29 cellular contexts compared by ENCODE assay signal in genomic region chr20:37257993-37258392, GRCh38. TPM values are rescaled to one million over a fixed set of nuclear protein-coding genes. Genes with fewer than 3 reads are reported as not detected.
DNase-seq lines count a peak whose midpoint lies in the region; ATAC-seq, FAIRE-seq and TF ChIP-seq lines count a peak whose summit lies in the region.
"Had no signal": no experiment of that assay in that cellular context is flagged by ENCODE, and none has a peak within 500 bp of the region (broad histone marks: within the 10 kb centered on the region; RNA-seq: fewer than 3 reads in every experiment).

No MANE protein-coding gene starts in this region.

- no peak for FAIRE-seq in HepG2 (lab: Jason Lieb, UNC)
- FAIRE-seq: endothelial cell of umbilical vein had no signal

- DNase-seq in GM23338 (ENCODE audit: low spot score) (peak; percentile 47), NCI-H146 (lab: John Stamatoyannopoulos, UW) (peak; percentile 88), SK-N-DZ (ENCODE audit: low spot score) (peak; percentile 78), HepG2 (ENCODE audit: low spot score) (no peak), AG08396 (ENCODE audit: low spot score) (no peak), transverse colon (no peak), tibial artery (no peak)
- no peak for DNase-seq in naive thymus-derived CD8-positive, alpha-beta T cell
- DNase-seq: activated CD4-positive, alpha-beta T cell treated with anti-CD3 and anti-CD28 coated beads, Interleukin-2, amount 50 U/mL, for 48 hours; activated naive CD4-positive, alpha-beta T cell; activated T-cell treated with anti-CD3 and anti-CD28 coated beads for 4 hours; amniotic stem cell; CD8-positive, alpha-beta T cell; heart left ventricle; immature natural killer cell; mucosa of descending colon; NCI-H1694 treated with DMSO at 0.1 percent for 48 hours; NCI-H524 treated with DMSO at 0.1 percent for 48 hours; Right ventricle myocardium superior; stimulated activated CD4-positive, alpha-beta T cell treated with anti-CD3 and anti-CD28 coated beads, Interleukin-2, amount 100 ng/mL, for 48 hours; stimulated activated naive CD8-positive, alpha-beta T cell treated with anti-CD3 and anti-CD28 coated beads, Interleukin-15, amount 100 ng/mL, for 72 hours; T-helper 1 cell had no signal

- H3K4me1 ChIP-seq in GM23338 (ENCODE audit: insufficient read depth) (peaks cover 12% of the 10 kb centered on the region; the same call in 1 of the 2 replicates), HepG2 (ENCODE audit: insufficient read depth, low read length) (no peaks in the 10 kb centered on the region), transverse colon (no peaks in the 10 kb centered on the region), tibial artery (no peaks in the 10 kb centered on the region)
- H3K4me1 ChIP-seq: heart left ventricle, upper lobe of left lung had no signal

- 0 out of 2 replicates have a peak, but pooled peaks cover 6% of the 10 kb centered on the region for H3F3A ChIP-seq in GM23338 (replicated peaks; ENCODE audit: low read depth)

- peaks cover 37% of the 10 kb centered on the region for H3K4me1 Mint-ChIP-seq in GM23338
- no peaks in the 10 kb centered on the region for H3K4me1 Mint-ChIP-seq in naive thymus-derived CD8-positive, alpha-beta T cell
- H3K4me1 Mint-ChIP-seq: immature natural killer cell; stimulated activated naive CD8-positive, alpha-beta T cell treated with anti-CD3 and anti-CD28 coated beads, Interleukin-15, amount 100 ng/mL, for 72 hours had no signal

- peaks cover 13% of the 10 kb centered on the region for H3K27me3 Mint-ChIP-seq in GM23338 (ENCODE audit: insufficient read depth, low read depth, poor library complexity)
- peaks cover 0 to 22% (median 14%) of the 10 kb centered on the region in 5 donors for H3K27me3 Mint-ChIP-seq in naive thymus-derived CD8-positive, alpha-beta T cell

- H3K9me3 ChIP-seq in HepG2 (ENCODE audit: low read length) (no peaks in the 10 kb centered on the region), transverse colon (no peaks in the 10 kb centered on the region), tibial artery (peaks cover 0 to 9% (median 0%) of the 10 kb centered on the region in 3 donors)
- H3K9me3 ChIP-seq: mucosa of descending colon, upper lobe of left lung had no signal

- no peak overlapping the region for H3K9ac ChIP-seq in HepG2 (ENCODE audit: insufficient read depth, low read depth, low read length)

- no peaks in the 10 kb centered on the region for H3K9me2 ChIP-seq in GM23338 (ENCODE audit: insufficient read depth)

- no peak overlapping the region for H3K4me3 ChIP-seq in GM23338
- H3K4me3 ChIP-seq in HepG2 (replicated peaks in 1 of 3; ENCODE audit: insufficient read depth in 1 of 3, low read depth in 2 of 3, low read length in 3 of 3): no peak overlapping the region
- H3K4me3 ChIP-seq in transverse colon: no peak overlapping the region
- no peak overlapping the region for H3K4me3 ChIP-seq in tibial artery
- H3K4me3 ChIP-seq: cardiac muscle cell, heart left ventricle, mucosa of descending colon, skin epidermis, upper lobe of left lung had no signal

- ATAC-seq in GM23338 (peak; percentile 80), HepG2 (peak; percentile 51)
- no peak for ATAC-seq in naive thymus-derived CD8-positive, alpha-beta T cell
- ATAC-seq: CD8-positive, alpha-beta T cell; HCT116; heart left ventricle; mucosa of descending colon; stimulated activated naive CD8-positive, alpha-beta T cell treated with anti-CD3 and anti-CD28 coated beads, Interleukin-15, amount 100 ng/mL, for 72 hours had no signal

- POLR2A ChIA-PET in HepG2 (lab: Yijun Ruan, JAX): no interaction called here
- POLR2A ChIA-PET in naive thymus-derived CD8-positive, alpha-beta T cell (lab: Charles Lee): no interaction called here

- no peak overlapping the region; the same call in 2 of the 3 replicates for H3K4me3 Mint-ChIP-seq in GM23338
- H3K4me3 Mint-ChIP-seq in naive thymus-derived CD8-positive, alpha-beta T cell: no peak overlapping the region
- H3K4me3 Mint-ChIP-seq: CD8-positive, alpha-beta T cell; immature natural killer cell; stimulated activated naive CD8-positive, alpha-beta T cell treated with anti-CD3 and anti-CD28 coated beads, Interleukin-15, amount 100 ng/mL, for 72 hours had no signal

- no peak for TF ChIP-seq POLR2A in HepG2 (IDR thresholded peaks at IDR 0.05; ENCODE audit: insufficient read depth in 1 of 2, low read depth in 2 of 2, low read length in 2 of 2)
- TF ChIP-seq POLR2A in transverse colon (IDR thresholded peaks at IDR 0.05): no peak

- TF ChIP-seq CTCF in GM23338 (conservative IDR thresholded peaks at IDR 0.05; ENCODE audit: low read depth in 2 of 2) (peak in 1 of 2 experiments; percentile 34; a peak in 3 of 4 replicates), HepG2 (CRISPR knock-in tag; IDR thresholded peaks at IDR 0.05) (peak; percentile 23; the same call in 1 of the 2 replicates), transverse colon (IDR thresholded peaks at IDR 0.05) (no peak), tibial artery (IDR thresholded peaks at IDR 0.05) (no peak)

- TF ChIP-seq EP300 in HepG2 (IDR thresholded peaks at IDR 0.05; ENCODE audit: low read depth in 2 of 2, low read length in 2 of 2): no peak
- TF ChIP-seq EP300 in HepG2 (CRISPR knock-in tag; IDR thresholded peaks at IDR 0.05; ENCODE audit: borderline replicate concordance): no peak
- TF ChIP-seq EP300 in transverse colon (IDR thresholded peaks at IDR 0.05; ENCODE audit: low read depth): no peak

- H3K36me3 Mint-ChIP-seq in GM23338 (ENCODE audit: low read depth): no peaks in the 10 kb centered on the region
- no peaks in the 10 kb centered on the region for H3K36me3 Mint-ChIP-seq in naive thymus-derived CD8-positive, alpha-beta T cell
- H3K36me3 Mint-ChIP-seq: CD8-positive, alpha-beta T cell; immature natural killer cell had no signal

- in situ Hi-C loops in HepG2 (cut with HindIII; ENCODE audit: extremely low pct_ligation_motif_present, low pct_unique_long_range_greater_than_20kb) (no loop called here), transverse colon (cut with MboI; ENCODE audit: low pct_ligation_motif_present in 1 of 4, low pct_unique_long_range_greater_than_20kb in 1 of 4, low sequenced_read_pairs in 3 of 4) (no loop called here)

- H3K79me2 ChIP-seq in GM23338 (replicated peaks; ENCODE audit: insufficient read depth) (no peaks in the 10 kb centered on the region), HepG2 (ENCODE audit: insufficient read depth, low read length) (no peaks in the 10 kb centered on the region)

- H3K27me3 ChIP-seq in GM23338 (ENCODE audit: insufficient read depth) (no peaks in the 10 kb centered on the region), HepG2 (ENCODE audit: control insufficient read depth in 1 of 2, insufficient read depth in 2 of 2, low read length in 2 of 2) (peaks cover 14 to 61% of the 10 kb centered on the region in 2 experiments; a peak in 4 of 5 replicates), transverse colon (no peaks in the 10 kb centered on the region), tibial artery (peaks cover 0 to 45% of the 10 kb centered on the region in 2 donors)
- H3K27me3 ChIP-seq: cardiac muscle cell, upper lobe of left lung had no signal

- TF ChIP-seq RAD21 in HepG2 (CRISPR knock-in tag; IDR thresholded peaks at IDR 0.05): no peak

- peak overlapping the region; percentile 96 for H2AFZ ChIP-seq in GM23338
- no peak overlapping the region for H2AFZ ChIP-seq in HepG2 (ENCODE audit: low read length)

- peaks cover 6% of the 10 kb centered on the region; the same call in 2 of the 3 replicates for H3K9me3 Mint-ChIP-seq in GM23338
- H3K9me3 Mint-ChIP-seq in naive thymus-derived CD8-positive, alpha-beta T cell: peaks cover 0 to 6% (median 0%) of the 10 kb centered on the region in 9 donors
- H3K9me3 Mint-ChIP-seq: immature natural killer cell; stimulated activated naive CD8-positive, alpha-beta T cell treated with anti-CD3 and anti-CD28 coated beads, Interleukin-15, amount 100 ng/mL, for 72 hours had no signal

- H3K27ac Mint-ChIP-seq in GM23338: peak overlapping the region; percentile 51; the same call in 1 of the 2 replicates
- H3K27ac Mint-ChIP-seq in naive thymus-derived CD8-positive, alpha-beta T cell: peak overlapping the region in 1 of 10 donors; percentile 63
- H3K27ac Mint-ChIP-seq: CD8-positive, alpha-beta T cell; immature natural killer cell had no signal

- H3K36me3 ChIP-seq in GM23338 (ENCODE audit: insufficient read depth) (no peaks in the 10 kb centered on the region), HepG2 (replicated peaks in 1 of 2; ENCODE audit: control insufficient read depth in 1 of 2, insufficient read depth in 2 of 2, low read length in 2 of 2) (no peaks in the 10 kb centered on the region), transverse colon (no peaks in the 10 kb centered on the region), tibial artery (no peaks in the 10 kb centered on the region)
- H3K36me3 ChIP-seq: cardiac muscle cell, heart left ventricle, upper lobe of left lung had no signal

- CTCF ChIA-PET in HepG2 (lab: Yijun Ruan, JAX; ENCODE audit: low intra/inter-chr PET ratio, low total read pairs): no interaction called here

- intact Hi-C loops in HepG2 (cut with micrococcal nuclease; ENCODE audit: unreplicated experiment) (no loop called here), transverse colon (cut with DNase I; ENCODE audit: low total_unique reads) (no loop called here), tibial artery (cut with DNase I; ENCODE audit: low total_unique reads) (no loop called here)

- H3K4me2 ChIP-seq in GM23338 (0 out of 2 replicates have a peak overlapping the region, but pooled peaks have one; percentile 26), HepG2 (ENCODE audit: low read depth, low read length) (no peak overlapping the region)

- BruUV-seq in HepG2 (replicated peaks; lab: Mats Ljungman, UMichigan): no TSS peak

- H3K27ac ChIP-seq in GM23338 (ENCODE audit: low read depth) (no peak overlapping the region), HepG2 (ENCODE audit: extremely low read length, insufficient read depth, low read length) (no peak overlapping the region), transverse colon (no peak overlapping the region), tibial artery (no peak overlapping the region)
- H3K27ac ChIP-seq: cardiac muscle cell, heart left ventricle, skin epidermis, upper lobe of left lung had no signal

- 27% methylated on average over 9 of the region's 9 CpGs for WGBS in HepG2 (ENCODE audit: low lambda C conversion rate)
- 67 to 74% methylated on average over 6 to 9 of the region's 9 CpGs for WGBS in transverse colon (ENCODE audit: low coverage in 1 of 2), 2 donors

- H4K20me1 ChIP-seq in GM23338 (replicated peaks; ENCODE audit: insufficient read depth) (no peaks in the 10 kb centered on the region), HepG2 (ENCODE audit: insufficient read depth, low read length) (no peaks in the 10 kb centered on the region)

RNA-seq across cellular contexts. Expression of gene GHRH, which starts 3.6 kb away (rescaled TPM):
- not detected in 2 replicates for total RNA-seq in GM23338 (2014; rRNA removed; shearing (Covaris generic))
- 0.40 TPM in 1 of 2 replicates, not detected in the other for polyA plus RNA-seq in GM23338 (2016; fragmentation: Nextera tagmentation; extraction: Ambion mirVana)
- 0.61 and 0.78 TPM in 2 replicates for polyA plus RNA-seq in SK-N-DZ (2014; cell fraction: cytosol; rRNA removed)
- polyA plus RNA-seq in SK-N-DZ (2014; cell fraction: nucleus; rRNA removed): 1.4 TPM in 1 of 2 replicates, not detected in the other
- total RNA-seq in HepG2 (2016; rRNA removed; fragmentation: Illumina TruSeq; extraction: Trizol): not detected in 2 replicates
- total RNA-seq in HepG2 (2016; cell fraction: cytosol; rRNA removed; fragmentation: Illumina TruSeq; extraction: Trizol; ENCODE audit: low read depth): not detected in 2 replicates
- not detected in 2 replicates for total RNA-seq in HepG2 (2016; cell fraction: insoluble cytoplasmic fraction; rRNA removed; fragmentation: Illumina TruSeq; extraction: Trizol)
- total RNA-seq in HepG2 (2016; cell fraction: membrane; rRNA removed; fragmentation: Illumina TruSeq; extraction: Trizol): not detected in 2 replicates
- total RNA-seq in HepG2 (2016; cell fraction: nucleus; rRNA removed; fragmentation: Illumina TruSeq; extraction: Trizol): not detected in 2 replicates
- polyA plus RNA-seq in HepG2 (2011; rRNA removed): not detected in 2 replicates
- not detected in 2 replicates for polyA plus RNA-seq in HepG2 (2011; cell fraction: cytosol; rRNA removed)
- not detected in 2 replicates for polyA plus RNA-seq in HepG2 (2011; cell fraction: nucleus; rRNA removed)
- not detected in 2 replicates for polyA plus RNA-seq in HepG2 (2012)
- not detected in 2 replicates for polyA plus RNA-seq in HepG2 (2016; cell fraction: cytosol; fragmentation: Illumina TruSeq; extraction: Trizol; ENCODE audit: low read depth)
- polyA plus RNA-seq in HepG2 (2016; cell fraction: insoluble cytoplasmic fraction; fragmentation: Illumina TruSeq; extraction: Trizol; ENCODE audit: low read depth): not detected in 2 replicates
- polyA plus RNA-seq in HepG2 (2016; cell fraction: membrane; fragmentation: Illumina TruSeq; extraction: Trizol; ENCODE audit: low read depth): not detected in 2 replicates
- polyA plus RNA-seq in HepG2 (2016; cell fraction: nucleus; fragmentation: Illumina TruSeq; extraction: Trizol; ENCODE audit: insufficient read depth, low read depth): not detected in 2 replicates
- not detected in 2 replicates for polyA minus RNA-seq in HepG2 (2011; rRNA and poly(A)+ RNA removed; ENCODE audit: low replicate concordance)
- not detected in 2 replicates for polyA minus RNA-seq in HepG2 (2011; cell fraction: cytosol; rRNA and poly(A)+ RNA removed)
- polyA minus RNA-seq in HepG2 (2011; cell fraction: nucleus; rRNA and poly(A)+ RNA removed): not detected in 2 replicates
- not detected for total RNA-seq in transverse colon
- not detected for total RNA-seq in naive thymus-derived CD8-positive, alpha-beta T cell
- not detected for polyA plus RNA-seq in naive thymus-derived CD8-positive, alpha-beta T cell
- total RNA-seq: CD8-positive, alpha-beta T cell; endothelial cell of umbilical vein; heart left ventricle; liver; mucosa of descending colon; pulmonary artery endothelial cell; upper lobe of left lung had no signal
- polyA plus RNA-seq: endothelial cell of umbilical vein, heart left ventricle, immature natural killer cell, liver had no signal

RNA-seq across cellular contexts. Expression of gene MANBAL, which starts 31.5 kb away (rescaled TPM):
- 28.4 and 31.7 TPM in 2 replicates for total RNA-seq in GM23338 (2014; rRNA removed; shearing (Covaris generic))
- polyA plus RNA-seq in GM23338 (2016; fragmentation: Nextera tagmentation; extraction: Ambion mirVana) (44.2 and 48.1 TPM in 2 replicates), HepG2 (2011; rRNA removed) (70.2 and 74.1 TPM in 2 replicates)
- polyA plus RNA-seq in SK-N-DZ (2014; cell fraction: cytosol; rRNA removed): 25.2 and 27.4 TPM in 2 replicates
- polyA plus RNA-seq in SK-N-DZ (2014; cell fraction: nucleus; rRNA removed): 11.9 and 19.2 TPM in 2 replicates
- total RNA-seq in HepG2 (2016; rRNA removed; fragmentation: Illumina TruSeq; extraction: Trizol) (16.5 and 18.6 TPM in 2 replicates), transverse colon (10 to 100 TPM in 3 of 4 donors, 1 to 10 TPM in 1; 8.8 to 31.4 (median 21.3) TPM)
- total RNA-seq in HepG2 (2016; cell fraction: cytosol; rRNA removed; fragmentation: Illumina TruSeq; extraction: Trizol; ENCODE audit: low read depth): 10.8 and 15.2 TPM in 2 replicates
- total RNA-seq in HepG2 (2016; cell fraction: insoluble cytoplasmic fraction; rRNA removed; fragmentation: Illumina TruSeq; extraction: Trizol): 15.1 and 16.2 TPM in 2 replicates
- total RNA-seq in HepG2 (2016; cell fraction: membrane; rRNA removed; fragmentation: Illumina TruSeq; extraction: Trizol): 25.3 and 29.5 TPM in 2 replicates
- total RNA-seq in HepG2 (2016; cell fraction: nucleus; rRNA removed; fragmentation: Illumina TruSeq; extraction: Trizol): 15.3 and 19.6 TPM in 2 replicates
- polyA plus RNA-seq in HepG2 (2011; cell fraction: cytosol; rRNA removed): 93.3 and 98.4 TPM in 2 replicates
- polyA plus RNA-seq in HepG2 (2011; cell fraction: nucleus; rRNA removed): 35.2 and 44.3 TPM in 2 replicates
- polyA plus RNA-seq in HepG2 (2012): 45.7 and 46.8 TPM in 2 replicates
- polyA plus RNA-seq in HepG2 (2016; cell fraction: cytosol; fragmentation: Illumina TruSeq; extraction: Trizol; ENCODE audit: low read depth): 48.1 and 71.4 TPM in 2 replicates
- polyA plus RNA-seq in HepG2 (2016; cell fraction: insoluble cytoplasmic fraction; fragmentation: Illumina TruSeq; extraction: Trizol; ENCODE audit: low read depth): 55.8 and 57.5 TPM in 2 replicates
- 67.6 and 91.3 TPM in 2 replicates for polyA plus RNA-seq in HepG2 (2016; cell fraction: membrane; fragmentation: Illumina TruSeq; extraction: Trizol; ENCODE audit: low read depth)
- 68.3 and 69.5 TPM in 2 replicates for polyA plus RNA-seq in HepG2 (2016; cell fraction: nucleus; fragmentation: Illumina TruSeq; extraction: Trizol; ENCODE audit: insufficient read depth, low read depth)
- polyA minus RNA-seq in HepG2 (2011; rRNA and poly(A)+ RNA removed; ENCODE audit: low replicate concordance): 47.1 and 62.0 TPM in 2 replicates
- 11.5 and 14.7 TPM in 2 replicates for polyA minus RNA-seq in HepG2 (2011; cell fraction: cytosol; rRNA and poly(A)+ RNA removed)
- 7.6 and 12.7 TPM in 2 replicates for polyA minus RNA-seq in HepG2 (2011; cell fraction: nucleus; rRNA and poly(A)+ RNA removed)
- total RNA-seq in naive thymus-derived CD8-positive, alpha-beta T cell: 10 to 100 TPM; 11.5 to 12.8 TPM
- polyA plus RNA-seq in naive thymus-derived CD8-positive, alpha-beta T cell: 10 to 100 TPM; 18.9 to 24.7 (median 24.3) TPM

Comparison
In these comparisons a context has a peak if more than half of its experiments do, and no peak if none do; other contexts are left out.
1. ATAC-seq: peak in GM23338 (single experiment) and HepG2 (single experiment); none in naive thymus-derived CD8-positive, alpha-beta T cell (0 of 2).
2. DNase-seq: peak in GM23338 (single experiment), NCI-H146 (single experiment) and SK-N-DZ (single experiment); none in HepG2 (single experiment), AG08396 (single experiment), transverse colon (single experiment), naive thymus-derived CD8-positive, alpha-beta T cell (0 of 10) and tibial artery (0 of 2).